ENCODE assay signal across 8 cellular contexts in genomic region chr7:24778543-24779282, GRCh38. TPM values are rescaled to one million over a fixed set of nuclear protein-coding genes. Genes with fewer than 3 reads are reported as not detected.
DNase-seq lines count a peak whose midpoint lies in the region; ATAC-seq and TF ChIP-seq lines count a peak whose summit lies in the region.

No MANE protein-coding gene starts in this region.

- WGBS in esophagus squamous epithelium, 2 donors: 59 to 71% methylated on average over 6 to 7 of the region's 9 CpGs

- H3K4me3 ChIP-seq in OCI-LY3 (ENCODE audit: low read length) (no peak overlapping the region), esophagus squamous epithelium (no peak overlapping the region)
- no peak overlapping the region for H3K4me3 ChIP-seq in effector memory CD4-positive, alpha-beta T cell (ENCODE audit: insufficient read depth, low read depth, low read length, poor library complexity, severe bottlenecking)

- no peaks in the 10 kb centered on the region for H4K20me1 ChIP-seq in OCI-LY3 (ENCODE audit: insufficient read depth, low read length)

- no peak overlapping the region for H3K9ac ChIP-seq in OCI-LY3 (ENCODE audit: low read length)

- TF ChIP-seq POLR2A in esophagus squamous epithelium (IDR thresholded peaks at IDR 0.05): no peak

- intact Hi-C loops in esophagus squamous epithelium (cut with DNase I): no loop called here

- H3K9me3 ChIP-seq in OCI-LY3 (ENCODE audit: insufficient read depth, low read length) (no peaks in the 10 kb centered on the region), esophagus squamous epithelium (no peaks in the 10 kb centered on the region)
- no peaks in the 10 kb centered on the region for H3K9me3 ChIP-seq in effector memory CD4-positive, alpha-beta T cell (ENCODE audit: control insufficient read depth, low read length)

- peaks cover 19% of the 10 kb centered on the region for H3K4me1 ChIP-seq in OCI-LY3 (ENCODE audit: low read length)
- H3K4me1 ChIP-seq in esophagus squamous epithelium: no peaks in the 10 kb centered on the region
- no peaks in the 10 kb centered on the region for H3K4me1 ChIP-seq in effector memory CD4-positive, alpha-beta T cell (ENCODE audit: control insufficient read depth, insufficient read depth, low read length, poor library complexity, severe bottlenecking)

- H2AFZ ChIP-seq in OCI-LY3 (ENCODE audit: low read depth, low read length): no peak overlapping the region; the same call in 1 of the 2 replicates

- H3K27me3 ChIP-seq in OCI-LY3 (ENCODE audit: low read depth, low read length) (no peaks in the 10 kb centered on the region), esophagus squamous epithelium (no peaks in the 10 kb centered on the region)
- H3K27me3 ChIP-seq in effector memory CD4-positive, alpha-beta T cell (replicated peaks; ENCODE audit: control insufficient read depth, insufficient read depth, low read length, poor library complexity, severe bottlenecking): no peaks in the 10 kb centered on the region

- in situ Hi-C loops in G401 (cut with HindIII; ENCODE audit: low sequenced_read_pairs): no loop called here

- H3K27ac ChIP-seq in OCI-LY3 (ENCODE audit: low read length) (peak overlapping the region; percentile 27), esophagus squamous epithelium (no peak overlapping the region)
- no peak overlapping the region for H3K27ac ChIP-seq in effector memory CD4-positive, alpha-beta T cell (ENCODE audit: insufficient read depth, low read length, poor library complexity, severe bottlenecking)

- peak overlapping the region; percentile 52 for H3K4me2 ChIP-seq in OCI-LY3 (ENCODE audit: low read length)

- DNase-seq in EL (peak; percentile 83), glomerular visceral epithelial cell (ENCODE audit: extremely low spot score) (peak; percentile 29), esophagus squamous epithelium (lab: John Stamatoyannopoulos, UW) (no peak), G401 (ENCODE audit: low spot score) (no peak)
- no peak for DNase-seq in effector memory CD4-positive, alpha-beta T cell
- DNase-seq in stimulated activated naive CD4-positive, alpha-beta T cell treated with Interleukin-2 at 50 U/mL for 16 hours (lab: John Stamatoyannopoulos, UW): no peak

- H3K79me2 ChIP-seq in OCI-LY3 (ENCODE audit: low read length): no peaks in the 10 kb centered on the region

- ATAC-seq in GM21825 (IDR thresholded peaks at IDR 0.05; ENCODE audit: unreplicated experiment): peak; percentile 48

- TF ChIP-seq CTCF in OCI-LY3 (IDR thresholded peaks at IDR 0.05; ENCODE audit: low read depth, low read length): no peak
- TF ChIP-seq CTCF in esophagus squamous epithelium (IDR thresholded peaks at IDR 0.05): no peak

- H3K36me3 ChIP-seq in OCI-LY3 (replicated peaks; ENCODE audit: low read depth, low read length): no peaks in the 10 kb centered on the region
- no peaks in the 10 kb centered on the region for H3K36me3 ChIP-seq in esophagus squamous epithelium
- no peaks in the 10 kb centered on the region for H3K36me3 ChIP-seq in effector memory CD4-positive, alpha-beta T cell (ENCODE audit: control insufficient read depth, insufficient read depth, low read length)

RNA-seq across cellular contexts. Expression of gene GSDME, which starts 21.4 kb away (rescaled TPM):
- total RNA-seq in esophagus squamous epithelium: 10 to 100 TPM in 2 of 4 donors, 1 to 10 TPM in 1, under 1 TPM in 1; 0.87 to 16.3 (median 10.4) TPM
- 1.3 and 4.8 TPM in 2 replicates for total RNA-seq in G401 (2014; rRNA removed; shearing (Covaris generic))

Comparison
In these comparisons a context has a peak if more than half of its experiments do, and no peak if none do; other contexts are left out.
1. DNase-seq: peak in EL (single experiment) and glomerular visceral epithelial cell (single experiment); none in esophagus squamous epithelium (single experiment), effector memory CD4-positive, alpha-beta T cell (0 of 3), G401 (single experiment) and stimulated activated naive CD4-positive, alpha-beta T cell treated with Interleukin-2 at 50 U/mL for 16 hours (single experiment).